1 cellular context compared by ENCODE assay signal in genomic region chr1:23800396-23801337, GRCh38.
TF ChIP-seq lines count a peak whose summit lies in the region.

GALE (minus strand) TSS chr1:23800754; CDS start chr1:23799007, 1,747 bp downstream.

TF ChIP-seq in GM12878, 131 proteins besides CTCF, POLR2A, EP300 and RAD21 (continued from another document and continues in another):
- peak; percentile 85 for TF ChIP-seq ELK1 (IDR thresholded peaks at IDR 0.05; ENCODE audit: low read depth, low read length)
- TF ChIP-seq MYC (IDR thresholded peaks at IDR 0.05; ENCODE audit: insufficient read depth, insufficient read length, insufficient replicate concordance, low read length, severe bottlenecking), result no peak
- TF ChIP-seq KLF5 (IDR thresholded peaks at IDR 0.05; ENCODE audit: partially characterized antibody), result no peak
- no peak for TF ChIP-seq BCL11A (IDR thresholded peaks at IDR 0.05; ENCODE audit: low read depth, low read length)
- peak; percentile 80; the same call in 1 of the 2 replicates for TF ChIP-seq SIN3A (IDR thresholded peaks at IDR 0.05; ENCODE audit: low read depth, low read length)
- peak; percentile 50; the same call in 1 of the 2 replicates for TF ChIP-seq E2F4 (IDR thresholded peaks at IDR 0.05; ENCODE audit: low read depth, low read length)
- no peak for TF ChIP-seq FOXK2 (IDR thresholded peaks at IDR 0.05)
- 0 out of 2 replicates have a peak, but pooled peaks have one; percentile 17 for TF ChIP-seq PAX5 (IDR thresholded peaks at IDR 0.05; ENCODE audit: borderline replicate concordance, low read depth, low read length)
- TF ChIP-seq EGR1 (IDR thresholded peaks at IDR 0.05; ENCODE audit: borderline replicate concordance in 1 of 2, low read depth in 2 of 2, low read length in 2 of 2), result peak in 1 of 2 experiments; percentile 71; a peak in 2 of 3 replicates
- no peak for TF ChIP-seq ZNF592 (IDR thresholded peaks at IDR 0.05)
- peak; percentile 23; the same call in 1 of the 2 replicates for TF ChIP-seq IRF3 (IDR thresholded peaks at IDR 0.05)
- TF ChIP-seq RBBP5 (conservative IDR thresholded peaks at IDR 0.05), result no peak
- no peak; the same call in 1 of the 2 replicates for TF ChIP-seq MTA3 (IDR thresholded peaks at IDR 0.05; ENCODE audit: borderline replicate concordance, low read length)
- TF ChIP-seq PKNOX1 (IDR thresholded peaks at IDR 0.05), result peak; percentile 82
- TF ChIP-seq REST (IDR thresholded peaks at IDR 0.05; ENCODE audit: low read depth, low read length), result no peak
- no peak for TF ChIP-seq ZBED1 (IDR thresholded peaks at IDR 0.05; ENCODE audit: borderline replicate concordance)
- TF ChIP-seq NFYA (IDR thresholded peaks at IDR 0.05; ENCODE audit: borderline replicate concordance, low read depth, low read length), result no peak
- TF ChIP-seq ATF2 (IDR thresholded peaks at IDR 0.05; ENCODE audit: low read length), result no peak
- no peak for TF ChIP-seq YBX1 (IDR thresholded peaks at IDR 0.05)
- no peak for TF ChIP-seq KDM1A (IDR thresholded peaks at IDR 0.05; ENCODE audit: borderline replicate concordance)
- 0 out of 3 replicates have a peak, but pooled peaks have one; percentile 26 for TF ChIP-seq POU2F2 (IDR thresholded peaks at IDR 0.05; ENCODE audit: borderline replicate concordance, low read depth, low read length)
- no peak for TF ChIP-seq TCF7 (IDR thresholded peaks at IDR 0.05; ENCODE audit: borderline replicate concordance)
- TF ChIP-seq ETV6 (conservative IDR thresholded peaks at IDR 0.05 in 1 of 2, IDR thresholded peaks at IDR 0.05 in 1 of 2; ENCODE audit: borderline replicate concordance in 1 of 2, low read depth in 1 of 2), result no peak
- no peak for TF ChIP-seq BMI1 (IDR thresholded peaks at IDR 0.05; ENCODE audit: borderline replicate concordance)
- no peak for TF ChIP-seq IRF5 (IDR thresholded peaks at IDR 0.05; ENCODE audit: borderline replicate concordance)
- TF ChIP-seq POLR2AphosphoS2 (IDR thresholded peaks at IDR 0.05; ENCODE audit: low read depth, low read length), result peak; percentile 90
- peak; percentile 89; the same call in 1 of the 2 replicates for TF ChIP-seq RELB (IDR thresholded peaks at IDR 0.05; ENCODE audit: low read depth)
- no peak for TF ChIP-seq EZH2 (IDR thresholded peaks at IDR 0.05; ENCODE audit: borderline replicate concordance, control insufficient read depth, low read depth, low read length)
- no peak for TF ChIP-seq BRCA1 (IDR thresholded peaks at IDR 0.05; ENCODE audit: low read depth, low read length)
- TF ChIP-seq NR2C2 (IDR thresholded peaks at IDR 0.05; ENCODE audit: borderline replicate concordance, control insufficient read depth, insufficient read length, low read depth), result no peak
- peak; percentile 65; the same call in 1 of the 2 replicates for TF ChIP-seq IKZF1 (conservative IDR thresholded peaks at IDR 0.05)
- no peak for TF ChIP-seq NFIC (IDR thresholded peaks at IDR 0.05; ENCODE audit: low read depth, low read length)
- TF ChIP-seq ZSCAN29 (IDR thresholded peaks at IDR 0.05), result no peak
- TF ChIP-seq NRF1 (conservative IDR thresholded peaks at IDR 0.05; ENCODE audit: low read depth, low read length), result no peak
- no peak for TF ChIP-seq TARDBP (IDR thresholded peaks at IDR 0.05; ENCODE audit: borderline replicate concordance)
- no peak for TF ChIP-seq PAX8 (IDR thresholded peaks at IDR 0.05)
- 0 out of 2 replicates have a peak, but pooled peaks have one; percentile 42 for TF ChIP-seq TCF12 (IDR thresholded peaks at IDR 0.05; ENCODE audit: low read depth, low read length)
- TF ChIP-seq MTA2 (IDR thresholded peaks at IDR 0.05; ENCODE audit: low read depth), result no peak
- TF ChIP-seq ZBTB33 (IDR thresholded peaks at IDR 0.05), result no peak
- TF ChIP-seq IKZF2 (IDR thresholded peaks at IDR 0.05), result no peak
- no peak for TF ChIP-seq CHD1 (IDR thresholded peaks at IDR 0.05; ENCODE audit: low read depth, low read length)
- TF ChIP-seq SRF (IDR thresholded peaks at IDR 0.05; ENCODE audit: low read depth in 2 of 2, low read length in 2 of 2), result no peak
- no peak for TF ChIP-seq ZZZ3 (IDR thresholded peaks at IDR 0.05; ENCODE audit: control insufficient read depth, insufficient read length, low read depth)
- TF ChIP-seq MYB (IDR thresholded peaks at IDR 0.05; ENCODE audit: borderline replicate concordance, low read depth, low read length), result no peak
